Comparison of ENCODE assay signal across 6 cellular contexts in genomic region chr2:151609705-151610104, GRCh38.
"Had no signal": no experiment of that assay in that cellular context is flagged by ENCODE, and none has a peak within 500 bp of the region (broad histone marks: within the 10 kb centered on the region; RNA-seq: fewer than 3 reads in every experiment).

No MANE protein-coding gene starts in this region.

- ATAC-seq: K562 had no signal

- FAIRE-seq: HTR-8/SVneo, K562 had no signal

- H3K4me3 ChIP-seq: K562 had no signal

- H3K27ac ChIP-seq: HL-60 had no signal

- DNase-seq: IMR-90, KBM-7, KG1 had no signal
